18 cellular contexts compared by ENCODE assay signal in genomic region chr3:113828605-113829004, GRCh38. TPM values are rescaled to one million over a fixed set of nuclear protein-coding genes. Genes with fewer than 3 reads are reported as not detected.
DNase-seq lines count a peak whose midpoint lies in the region; ATAC-seq, FAIRE-seq and TF ChIP-seq lines count a peak whose summit lies in the region.
"Had no signal": no experiment of that assay in that cellular context is flagged by ENCODE, and none has a peak within 500 bp of the region (broad histone marks: within the 10 kb centered on the region; RNA-seq: fewer than 3 reads in every experiment).

No MANE protein-coding gene starts in this region.

- H3K4me3 ChIP-seq in OCI-LY1 (ENCODE audit: low read depth, low read length, poor library complexity, severe bottlenecking): no peak overlapping the region
- H3K4me3 ChIP-seq: ascending aorta, K562, PC-9 had no signal

- 0 out of 2 replicates have a peak, but pooled peaks cover 7% of the 10 kb centered on the region for H3K36me3 ChIP-seq in OCI-LY1 (ENCODE audit: insufficient read depth, low read length)
- H3K36me3 ChIP-seq: ascending aorta had no signal

- no peaks in the 10 kb centered on the region for H3K27me3 ChIP-seq in OCI-LY1 (ENCODE audit: insufficient read depth, low read length)
- H3K27me3 ChIP-seq: ascending aorta had no signal

- peak overlapping the region; percentile 94 for H3K27ac ChIP-seq in OCI-LY1 (ENCODE audit: low read depth, low read length, poor library complexity, severe bottlenecking)
- H3K27ac ChIP-seq: ascending aorta, parathyroid adenoma, PC-9 had no signal

- DNase-seq in GM12891 (ENCODE audit: insufficient read length, low spot score) (no peak), NCI-H128 (lab: John Stamatoyannopoulos, UW; ENCODE audit: unreplicated experiment) (no peak), left lobe of liver (ENCODE audit: low spot score) (no peak), NCI-H1417 (lab: John Stamatoyannopoulos, UW) (no peak), T-helper 9 cell (no peak)
- DNase-seq: activated CD4-positive, CD25-positive, alpha-beta regulatory T cell; activated gamma-delta T cell treated with Interleukin-2 at 50 U/mL for 16 hours; cortex of kidney; erythroblast; NCI-H1436; NCI-H345; PC-9 had no signal

- FAIRE-seq in GM12891 (lab: Jason Lieb, UNC): peak; percentile 94
- FAIRE-seq: K562 had no signal

- ATAC-seq in GM19468 (IDR thresholded peaks at IDR 0.05; ENCODE audit: extremely low read depth, unreplicated experiment): peak; percentile 33
- peak; percentile 45 for ATAC-seq in HG02943 (IDR thresholded peaks at IDR 0.05; ENCODE audit: low read depth, unreplicated experiment)
- ATAC-seq in left lobe of liver: no peak
- ATAC-seq: K562 had no signal

- H3K9me3 ChIP-seq in OCI-LY1 (ENCODE audit: low read length): peaks cover 8% of the 10 kb centered on the region
- H3K9me3 ChIP-seq: ascending aorta had no signal

- peaks cover 56% of the 10 kb centered on the region for H3K4me1 ChIP-seq in OCI-LY1 (ENCODE audit: insufficient read depth, low read length, severe bottlenecking)
- H3K4me1 ChIP-seq: ascending aorta, parathyroid adenoma had no signal

- no peak overlapping the region for H3K9ac ChIP-seq in OCI-LY1 (ENCODE audit: low read length)
- H3K9ac ChIP-seq: parathyroid adenoma had no signal

- no peaks in the 10 kb centered on the region for H3K79me2 ChIP-seq in OCI-LY1 (ENCODE audit: insufficient read depth, low read length)
- H3K79me2 ChIP-seq: parathyroid adenoma had no signal

- no peak overlapping the region for H3K4me2 ChIP-seq in OCI-LY1 (ENCODE audit: low read length)
- H3K4me2 ChIP-seq: PC-9 had no signal

- H3K9me2 ChIP-seq in OCI-LY1 (ENCODE audit: low read depth, low read length): no peaks in the 10 kb centered on the region

- no peaks in the 10 kb centered on the region for H4K20me1 ChIP-seq in OCI-LY1 (ENCODE audit: insufficient read depth, low read length)

- TF ChIP-seq POLR2A in GM12891 (IDR thresholded peaks at IDR 0.05; ENCODE audit: low read depth, low read length): no peak

- no peak for TF ChIP-seq CTCF in OCI-LY1 (IDR thresholded peaks at IDR 0.05; ENCODE audit: low read length)

- no peak overlapping the region for H2AFZ ChIP-seq in OCI-LY1 (ENCODE audit: low read length)
- H2AFZ ChIP-seq: parathyroid adenoma, PC-9 had no signal

- no peaks in the 10 kb centered on the region for H3F3A ChIP-seq in OCI-LY1 (ENCODE audit: insufficient read depth, low read length)

TF ChIP-seq in GM12891, 5 proteins besides CTCF, POLR2A, EP300 and RAD21:
- TF ChIP-seq TAF1 (IDR thresholded peaks at IDR 0.05; ENCODE audit: low read depth, low read length) (no peak), PAX5 (IDR thresholded peaks at IDR 0.05; ENCODE audit: insufficient read depth, low read length, severe bottlenecking) (no peak), SPI1 (IDR thresholded peaks at IDR 0.05; ENCODE audit: low read depth, low read length) (peak; percentile 80)

RNA-seq across cellular contexts. Expression of gene GRAMD1C, which starts 10.0 kb away (rescaled TPM):
- polyA plus RNA-seq in GM12891 (2012; ENCODE audit: low read depth, missing spikeins): 1.8 TPM
- 16.5 TPM for total RNA-seq in left lobe of liver
- total RNA-seq: K562 had no signal
- polyA plus RNA-seq: K562 had no signal
